14 cellular contexts compared by ENCODE assay signal in the genomic region with DNA sequence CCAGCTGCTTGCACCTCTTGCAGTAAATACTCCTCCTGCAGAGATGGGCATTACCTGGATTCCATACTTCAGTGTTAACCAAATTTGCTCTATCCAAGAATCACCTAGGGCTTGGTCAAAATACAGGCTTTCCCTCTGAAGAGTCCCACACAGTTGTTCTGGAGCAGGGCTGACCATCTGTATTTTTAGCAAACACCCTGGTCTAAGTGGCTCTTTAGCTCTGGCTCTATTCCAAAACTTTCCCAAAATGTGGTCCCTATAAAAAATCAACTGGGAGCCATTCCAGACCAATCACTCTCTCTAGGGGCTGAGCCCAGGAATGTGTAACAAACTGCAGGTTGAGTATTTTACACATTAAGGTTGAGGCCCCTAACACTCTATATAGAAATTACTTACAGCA.
A peak's percentile ranks its signal among the peaks of the same experiment; 100 is the strongest.
DNase-seq lines count a peak whose midpoint lies in the region; ATAC-seq, FAIRE-seq and TF ChIP-seq lines count a peak whose summit lies in the region.
"Had no signal": no experiment of that assay in that cellular context is flagged by ENCODE, and none has a peak within 500 bp of the region (broad histone marks: within the 10 kb centered on the region; RNA-seq: fewer than 3 reads in every experiment).

No MANE protein-coding gene starts in this region.

- dilution Hi-C loops in endothelial cell of umbilical vein (cut with MboI; ENCODE audit: extremely low pct_ligation_motif_present, low sequenced_read_pairs), result no loop called here

- CTCF ChIA-PET in endothelial cell of umbilical vein (lab: Charles Lee), result interaction anchor here (0.7 to 10.6 kb wide), 45 partner anchors 9 to 1095 kb away, joined by 3 to 172 read pairs (median 5); a partner anchor contains a TSS

- intact Hi-C loops in Right ventricle myocardium inferior (cut with DNase I), result no loop called here
- intact Hi-C loops in left ventricle myocardium inferior (cut with micrococcal nuclease), result no loop called here
- intact Hi-C loops in endothelial cell of umbilical vein (cut with micrococcal nuclease), result no loop called here

- no peak for TF ChIP-seq CTCF in left ventricle myocardium inferior (IDR thresholded peaks at IDR 0.05; ENCODE audit: borderline replicate concordance)
- TF ChIP-seq CTCF in endothelial cell of umbilical vein (IDR thresholded peaks at IDR 0.05; ENCODE audit: extremely low read depth in 1 of 2, insufficient read depth in 1 of 2, low read depth in 1 of 2, low read length in 2 of 2), result no peak

- DNase-seq in Right ventricle myocardium inferior (ENCODE audit: missing footprints), result no peak
- no peak for DNase-seq in left ventricle myocardium inferior
- peak; percentile 14 for DNase-seq in endothelial cell of umbilical vein (ENCODE audit: low read depth, low spot score)
- peak; percentile 68 for DNase-seq in myocyte (ENCODE audit: low read depth)
- no peak for DNase-seq in OCI-M2 (lab: John Stamatoyannopoulos, UW; ENCODE audit: unreplicated experiment)
- no peak for DNase-seq in NCI-H226
- DNase-seq: CD8-positive, alpha-beta memory T cell; Peyer's patch had no signal

- no peak for TF ChIP-seq POLR2A in endothelial cell of umbilical vein (IDR thresholded peaks at IDR 0.05; ENCODE audit: low read depth, low read length)

- H3K4me2 ChIP-seq in endothelial cell of umbilical vein (ENCODE audit: insufficient read depth, low read length), result no peak overlapping the region
- H3K4me2 ChIP-seq: KMS-11 had no signal

- H3K4me3 ChIP-seq in left ventricle myocardium inferior (no peak overlapping the region), endothelial cell of umbilical vein (replicated peaks in 1 of 3; ENCODE audit: insufficient read depth in 1 of 3, low read depth in 1 of 3, low read length in 3 of 3) (no peak overlapping the region)
- H3K4me3 ChIP-seq: Peyer's patch, SJSA1 had no signal

- FAIRE-seq in endothelial cell of umbilical vein (lab: Jason Lieb, UNC), result no peak
- FAIRE-seq: A204.1, GM12891 had no signal

- H3K9me1 ChIP-seq in endothelial cell of umbilical vein (replicated peaks; ENCODE audit: control insufficient read depth, extremely low read depth, insufficient read depth, low read length), result no peaks in the 10 kb centered on the region

- H3K27me3 ChIP-seq in left ventricle myocardium inferior (ENCODE audit: low read depth) (peaks cover 29% of the 10 kb centered on the region), endothelial cell of umbilical vein (ENCODE audit: control insufficient read depth in 2 of 2, insufficient read depth in 2 of 2, low read length in 2 of 2) (no peaks in the 10 kb centered on the region)
- H3K27me3 ChIP-seq: Peyer's patch, SJSA1 had no signal

- H3K4me1 ChIP-seq in left ventricle myocardium inferior, result peaks cover 22% of the 10 kb centered on the region
- peaks cover 55% of the 10 kb centered on the region for H3K4me1 ChIP-seq in endothelial cell of umbilical vein (ENCODE audit: control insufficient read depth, extremely low read depth, insufficient read depth, low read length)
- H3K4me1 ChIP-seq: Peyer's patch, SJSA1 had no signal

- no peak overlapping the region for H2AFZ ChIP-seq in endothelial cell of umbilical vein (ENCODE audit: low read depth, low read length)

- POLR2A ChIA-PET in endothelial cell of umbilical vein (lab: Charles Lee), result no interaction called here

- H3K36me3 ChIP-seq in left ventricle myocardium inferior (no peaks in the 10 kb centered on the region), endothelial cell of umbilical vein (ENCODE audit: control insufficient read depth in 2 of 2, extremely low read depth in 1 of 2, insufficient read depth in 2 of 2, low read length in 2 of 2) (no peaks in the 10 kb centered on the region)
- H3K36me3 ChIP-seq: Peyer's patch, SJSA1 had no signal

- no peak overlapping the region for H3K9ac ChIP-seq in endothelial cell of umbilical vein (replicated peaks; ENCODE audit: extremely low read depth, insufficient read depth, low read length)
- H3K9ac ChIP-seq: KMS-11 had no signal

- ATAC-seq in Right ventricle myocardium inferior (peak; percentile 18), GM19463 (IDR thresholded peaks at IDR 0.05; ENCODE audit: unreplicated experiment) (no peak)

- H3K79me2 ChIP-seq in endothelial cell of umbilical vein (ENCODE audit: control insufficient read depth, insufficient read depth, low read length), result peaks cover 52% of the 10 kb centered on the region

- no peaks in the 10 kb centered on the region for H4K20me1 ChIP-seq in endothelial cell of umbilical vein (replicated peaks; ENCODE audit: control insufficient read depth, extremely low read depth, insufficient read depth, low read length)

- no peak overlapping the region for H3K27ac ChIP-seq in left ventricle myocardium inferior (replicated peaks)
- H3K27ac ChIP-seq in endothelial cell of umbilical vein (ENCODE audit: insufficient read depth, low read depth, low read length), result peak overlapping the region; percentile 25
- H3K27ac ChIP-seq: C4-2B, KMS-11, Peyer's patch, SJSA1 had no signal

- no TSS peak for BruUV-seq in endothelial cell of umbilical vein (replicated peaks; lab: Mats Ljungman, UMichigan)

- H3K9me3 ChIP-seq in left ventricle myocardium inferior (replicated peaks) (no peaks in the 10 kb centered on the region), endothelial cell of umbilical vein (replicated peaks; ENCODE audit: control insufficient read depth, insufficient read depth, low read length) (no peaks in the 10 kb centered on the region)
- H3K9me3 ChIP-seq: Peyer's patch, SJSA1 had no signal

TF ChIP-seq in endothelial cell of umbilical vein, 7 proteins besides CTCF, POLR2A, EP300 and RAD21:
- no peak for TF ChIP-seq EZH2 (IDR thresholded peaks at IDR 0.05; ENCODE audit: borderline replicate concordance, low read depth, low read length, severe bottlenecking)
- TF ChIP-seq JUN (IDR thresholded peaks at IDR 0.05; ENCODE audit: borderline replicate concordance, insufficient read depth, insufficient read length, low read depth), result no peak
- no peak for TF ChIP-seq MYC (IDR thresholded peaks at IDR 0.05; ENCODE audit: low read depth, low read length)
- TF ChIP-seq FOS (IDR thresholded peaks at IDR 0.05; ENCODE audit: borderline replicate concordance, insufficient read depth, low read length), result no peak
- TF ChIP-seq GATA2 (IDR thresholded peaks at IDR 0.05; ENCODE audit: insufficient read depth, insufficient read length, low read depth, low read length), result no peak

Comparison
In these comparisons a context has a peak if more than half of its experiments do, and no peak if none do; other contexts are left out.
1. DNase-seq: peak in endothelial cell of umbilical vein (single experiment) and myocyte (single experiment); none in Right ventricle myocardium inferior (single experiment), left ventricle myocardium inferior (single experiment), OCI-M2 (single experiment) and NCI-H226 (single experiment).